20 cellular contexts compared by ENCODE assay signal in the genomic region with DNA sequence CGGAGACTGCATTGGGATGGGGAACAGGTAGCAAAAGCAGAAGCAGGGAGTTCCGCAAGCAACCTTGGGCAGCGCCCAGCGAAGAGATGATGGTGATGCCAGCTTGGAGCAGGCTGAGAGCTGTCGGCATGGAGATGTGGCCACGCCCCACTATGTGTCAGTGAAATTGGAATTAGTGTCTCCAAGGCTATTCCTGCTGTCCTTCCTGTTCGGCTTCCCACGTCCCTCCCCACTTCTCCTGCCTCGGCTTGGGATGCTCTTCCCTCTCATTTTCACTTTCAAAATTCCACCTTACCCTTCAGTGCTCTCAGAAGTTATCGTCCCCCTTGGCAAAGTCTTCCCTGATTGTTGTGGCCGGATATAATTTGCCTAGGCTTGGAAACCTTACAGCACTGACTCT.
"Had no signal": no experiment of that assay in that cellular context is flagged by ENCODE, and none has a peak within 500 bp of the region (broad histone marks: within the 10 kb centered on the region; RNA-seq: fewer than 3 reads in every experiment).

No MANE protein-coding gene starts in this region.

- H3K36me3 Mint-ChIP-seq: naive thymus-derived CD8-positive, alpha-beta T cell; stimulated activated naive B cell treated with anti-CD40 and anti-IgM and Interleukin-4, amounts not matched to agents 10 μg/mL and 1 μg/mL and 100 μg/mL, for 72 hours had no signal

- H3K4me3 ChIP-seq: colonic mucosa, gastroesophageal sphincter, heart left ventricle, pancreas, right lobe of liver, spleen had no signal

- H3K27me3 ChIP-seq: brain microvascular endothelial cell, colonic mucosa, gastroesophageal sphincter, heart left ventricle, pancreas, right lobe of liver, spleen had no signal

- H3K4me1 Mint-ChIP-seq: central memory CD8-positive, alpha-beta T cell; naive thymus-derived CD8-positive, alpha-beta T cell; stimulated activated naive B cell treated with anti-CD40 and anti-IgM and Interleukin-4, amounts not matched to agents 10 μg/mL and 1 μg/mL and 100 μg/mL, for 72 hours had no signal

- H3K27me3 Mint-ChIP-seq: central memory CD8-positive, alpha-beta T cell; naive thymus-derived CD8-positive, alpha-beta T cell had no signal

- H3K4me1 ChIP-seq: colonic mucosa, pancreas, right lobe of liver, spleen had no signal

- DNase-seq: activated CD4-positive, alpha-beta T cell treated with anti-CD3 and anti-CD28 coated beads, Interleukin-2, amount 50 U/mL, for 1 hour; activated CD4-positive, CD25-positive, alpha-beta regulatory T cell treated with anti-CD3 and anti-CD28 coated beads, Interleukin-2, amount 50 U/mL, for 72 hours; activated CD8-positive, alpha-beta memory T cell treated with anti-CD3 and anti-CD28 coated beads, Interleukin-2, amount 50 U/mL, for 48 hours; activated effector memory CD4-positive, alpha-beta T cell treated with Interleukin-2 at 50 U/mL for 16 hours; activated naive CD4-positive, alpha-beta T cell treated with anti-CD3 and anti-CD28 coated beads, Interleukin-2, amount 50 U/mL, for 16 hours; activated T-cell treated with anti-CD3 and anti-CD28 coated beads, Interleukin-2, amount 50 U/mL, for 48 hours; aorta; brain microvascular endothelial cell; colonic mucosa; erythroblast; heart left ventricle; kidney glomerular epithelial cell; naive thymus-derived CD8-positive, alpha-beta T cell; pancreas; right lobe of liver; spleen; stimulated activated naive B cell treated with anti-CD40 and anti-IgM and Interleukin-4, amounts not matched to agents 10 μg/mL and 1 μg/mL and 100 μg/mL, for 72 hours had no signal

- H3K4me3 Mint-ChIP-seq: central memory CD8-positive, alpha-beta T cell; naive thymus-derived CD8-positive, alpha-beta T cell; stimulated activated naive B cell treated with anti-CD40 and anti-IgM and Interleukin-4, amounts not matched to agents 10 μg/mL and 1 μg/mL and 100 μg/mL, for 72 hours; T-helper 1 cell treated with Interleukin-12 subunit alpha and Interleukin-12 subunit beta and Interleukin-4 antibody, amounts not matched to agents 30 μg/mL and 1 μg/mL, for 36 hours had no signal

- H3K27ac ChIP-seq: brain microvascular endothelial cell, colonic mucosa, gastroesophageal sphincter, heart left ventricle, pancreas, right lobe of liver, spleen had no signal

- H3K36me3 ChIP-seq: brain microvascular endothelial cell, colonic mucosa, gastroesophageal sphincter, heart left ventricle, pancreas, right lobe of liver, spleen had no signal

- H3K9me3 Mint-ChIP-seq: central memory CD8-positive, alpha-beta T cell; naive thymus-derived CD8-positive, alpha-beta T cell; stimulated activated naive B cell treated with anti-CD40 and anti-IgM and Interleukin-4, amounts not matched to agents 10 μg/mL and 1 μg/mL and 100 μg/mL, for 72 hours; T-helper 1 cell treated with Interleukin-12 subunit alpha and Interleukin-12 subunit beta and Interleukin-4 antibody, amounts not matched to agents 30 μg/mL and 1 μg/mL, for 36 hours had no signal

- H3K9me3 ChIP-seq: colonic mucosa, gastroesophageal sphincter, heart left ventricle, pancreas, right lobe of liver, spleen had no signal

- H3K27ac Mint-ChIP-seq: naive thymus-derived CD8-positive, alpha-beta T cell; stimulated activated naive B cell treated with anti-CD40 and anti-IgM and Interleukin-4, amounts not matched to agents 10 μg/mL and 1 μg/mL and 100 μg/mL, for 72 hours; T-helper 1 cell treated with Interleukin-12 subunit alpha and Interleukin-12 subunit beta and Interleukin-4 antibody, amounts not matched to agents 30 μg/mL and 1 μg/mL, for 36 hours had no signal

- ATAC-seq: gastroesophageal sphincter; heart left ventricle; naive thymus-derived CD8-positive, alpha-beta T cell; pancreas; right lobe of liver; stimulated activated naive B cell treated with anti-CD40 and anti-IgM and Interleukin-4, amounts not matched to agents 10 μg/mL and 1 μg/mL and 100 μg/mL, for 72 hours had no signal
